Comparison of ENCODE assay signal across 25 cellular contexts in genomic region chr2:150045601-150046000, GRCh38.
DNase-seq lines count a peak whose midpoint lies in the region; ATAC-seq and TF ChIP-seq lines count a peak whose summit lies in the region.
"Had no signal": no experiment of that assay in that cellular context is flagged by ENCODE, and none has a peak within 500 bp of the region (broad histone marks: within the 10 kb centered on the region; RNA-seq: fewer than 3 reads in every experiment).

No MANE protein-coding gene starts in this region.

- DNase-seq in IMR-90 (peak; percentile 3), RWPE1 (ENCODE audit: low spot score) (peak; percentile 4), foreskin keratinocyte (peak in 1 of 2 donors; percentile 58), Ammon's horn (ENCODE audit: low spot score) (no peak), HEK293T (ENCODE audit: extremely low spot score) (no peak), GM20000 (ENCODE audit: low spot score) (no peak)
- DNase-seq: AML-193; C1 segment of cervical spinal cord; Caco-2; CD8-positive, alpha-beta T cell; GDM1; KG1; MG63; NCI-H1417; NCI-H1694; NCI-H2081; NCI-H2227 treated with DMSO at 0.1 percent for 48 hours; NCI-H510A; NCI-H69; SHP77; T-helper 17 cell had no signal

- no peak overlapping the region for H3K4ac ChIP-seq in IMR-90 (ENCODE audit: low read depth, low read length)

- no peaks in the 10 kb centered on the region for H3K9me3 ChIP-seq in IMR-90 (ENCODE audit: control insufficient read depth, insufficient read depth, low read length)
- no peaks in the 10 kb centered on the region for H3K9me3 ChIP-seq in skeletal muscle satellite cell (replicated peaks; ENCODE audit: low read length)
- H3K9me3 ChIP-seq: A549, Caco-2, MG63 had no signal

- H3K4me1 ChIP-seq in IMR-90 (ENCODE audit: control insufficient read depth, insufficient read depth, low read length) (peaks cover 6% of the 10 kb centered on the region; the same call in 1 of the 2 replicates), foreskin keratinocyte (peaks cover 12% of the 10 kb centered on the region), skeletal muscle satellite cell (ENCODE audit: control insufficient read depth, insufficient read depth, low read length) (peaks cover 18% of the 10 kb centered on the region)

- BruUV-seq in IMR-90 (replicated peaks; lab: Mats Ljungman, UMichigan): no TSS peak

- H3K27me3 ChIP-seq in IMR-90 (ENCODE audit: control insufficient read depth, insufficient read depth, low read length): no peaks in the 10 kb centered on the region
- H3K27me3 ChIP-seq in foreskin keratinocyte: no peaks in the 10 kb centered on the region
- H3K27me3 ChIP-seq in skeletal muscle satellite cell (ENCODE audit: control insufficient read depth, insufficient read depth, low read length): no peaks in the 10 kb centered on the region
- H3K27me3 ChIP-seq: MG63 had no signal

- H3K4me2 ChIP-seq in IMR-90 (ENCODE audit: low read depth, low read length) (no peak overlapping the region), skeletal muscle satellite cell (ENCODE audit: low read length) (no peak overlapping the region)

- 0 out of 2 replicates have a peak overlapping the region, but pooled peaks have one; percentile 84 for H2BK120ac ChIP-seq in IMR-90 (ENCODE audit: low read depth, low read length)

- no peak for TF ChIP-seq CTCF in IMR-90 (conservative IDR thresholded peaks at IDR 0.05; ENCODE audit: low read depth, low read length)
- TF ChIP-seq CTCF in RWPE1 (conservative IDR thresholded peaks at IDR 0.05; ENCODE audit: low read depth): no peak
- no peak for TF ChIP-seq CTCF in foreskin keratinocyte (conservative IDR thresholded peaks at IDR 0.05)
- TF ChIP-seq CTCF in GM20000 (IDR thresholded peaks at IDR 0.05; ENCODE audit: extremely low read depth, missing control alignments): no peak

- no peak overlapping the region for H2BK15ac ChIP-seq in IMR-90 (ENCODE audit: low read depth, low read length)

- no peak overlapping the region for H2BK5ac ChIP-seq in IMR-90 (ENCODE audit: low read depth, low read length, poor library complexity, severe bottlenecking)

- no peak for TF ChIP-seq RAD21 in IMR-90 (IDR thresholded peaks at IDR 0.05; ENCODE audit: low read length)

- no peak overlapping the region for H3K56ac ChIP-seq in IMR-90 (ENCODE audit: extremely low read depth, insufficient read depth, low read length)

- dilution Hi-C loops in IMR-90 (cut with HindIII; ENCODE audit: low sequenced_read_pairs, unreplicated experiment): no loop called here

- H3K4me3 ChIP-seq in IMR-90 (ENCODE audit: insufficient read depth, low read depth, low read length) (no peak overlapping the region), skeletal muscle satellite cell (ENCODE audit: low read length) (no peak overlapping the region)
- H3K4me3 ChIP-seq: A549, GM12878 had no signal

- no peak overlapping the region for H4K5ac ChIP-seq in IMR-90 (ENCODE audit: low read depth, low read length)

- ATAC-seq in IMR-90 (ENCODE audit: low read depth) (no peak), foreskin keratinocyte (peak; percentile 50), GM21737 (IDR thresholded peaks at IDR 0.05; ENCODE audit: unreplicated experiment) (no peak)
- ATAC-seq: A549; CD8-positive, alpha-beta T cell; GM12878; T-helper 17 cell had no signal

- H3K27ac ChIP-seq in IMR-90 (ENCODE audit: insufficient read depth, low read length): no peak overlapping the region
- no peak overlapping the region for H3K27ac ChIP-seq in RWPE1
- H3K27ac ChIP-seq in foreskin keratinocyte: no peak overlapping the region

- H3K9ac ChIP-seq in IMR-90 (ENCODE audit: low read depth, low read length) (no peak overlapping the region), skeletal muscle satellite cell (ENCODE audit: low read depth, low read length) (peak overlapping the region; percentile 58)

- no peak overlapping the region for H2BK20ac ChIP-seq in IMR-90 (ENCODE audit: low read depth, low read length)

- no CpG with 5 or more reads among the region's 4 CpGs for WGBS in IMR-90 (ENCODE audit: extremely low coverage in 2 of 2, insufficient read length in 1 of 2), 2 experiments

- intact Hi-C loops in IMR-90 (cut with micrococcal nuclease): loop anchor here (10.0 kb wide), 1 partner anchor 419 kb away; no protein-coding TSS in a partner anchor

- no peaks in the 10 kb centered on the region for H3K79me1 ChIP-seq in IMR-90 (ENCODE audit: low read depth in 1 of 2, low read length in 2 of 2)

- no peaks in the 10 kb centered on the region for H4K20me1 ChIP-seq in IMR-90 (ENCODE audit: insufficient read depth, low read length)

- no peak for TF ChIP-seq POLR2A in IMR-90 (IDR thresholded peaks at IDR 0.05; ENCODE audit: low read depth, low read length)

- H3K36me3 ChIP-seq in IMR-90 (ENCODE audit: control insufficient read depth, insufficient read depth, low read length): no peaks in the 10 kb centered on the region
- no peaks in the 10 kb centered on the region for H3K36me3 ChIP-seq in skeletal muscle satellite cell (ENCODE audit: insufficient read depth, low read length)
- H3K36me3 ChIP-seq: MG63 had no signal

- in situ Hi-C loops in IMR-90 (cut with MboI; ENCODE audit: low sequenced_read_pairs): no loop called here

- no peak overlapping the region for H3K23ac ChIP-seq in IMR-90 (ENCODE audit: low read depth, low read length)

- peaks cover 3% of the 10 kb centered on the region; the same call in 1 of the 2 replicates for H3K9me1 ChIP-seq in IMR-90 (ENCODE audit: insufficient read depth, low read length)

- H4K91ac ChIP-seq in IMR-90 (ENCODE audit: insufficient read depth, low read depth, low read length): no peak overlapping the region

- no peak overlapping the region for H2AFZ ChIP-seq in IMR-90 (replicated peaks; ENCODE audit: low read length, poor library complexity)

- no peak overlapping the region; the same call in 1 of the 2 replicates for H3K18ac ChIP-seq in IMR-90 (ENCODE audit: low read depth, low read length)

- H3K14ac ChIP-seq in IMR-90 (replicated peaks; ENCODE audit: low read depth, low read length): no peak overlapping the region

- H4K8ac ChIP-seq in IMR-90 (ENCODE audit: low read depth in 2 of 2, low read length in 2 of 2): no peak overlapping the region

- H2AK5ac ChIP-seq in IMR-90 (ENCODE audit: low read depth, low read length): no peak overlapping the region

- POLR2A ChIA-PET in IMR-90 (lab: Charles Lee; ENCODE audit: unreplicated experiment): no interaction called here
- POLR2A ChIA-PET in RWPE1 (lab: Yijun Ruan, JAX; ENCODE audit: low non-redundant PET): no interaction called here
- POLR2A ChIA-PET in HEK293T (lab: Yijun Ruan, JAX): no interaction called here

- CTCF ChIA-PET in IMR-90 (lab: Yijun Ruan, JAX) (no interaction called here), RWPE1 (lab: Yijun Ruan, JAX) (no interaction called here), HEK293T (lab: Yijun Ruan, JAX) (no interaction called here)

- no peak overlapping the region for H2AK9ac ChIP-seq in IMR-90 (replicated peaks; ENCODE audit: low read depth, low read length, poor library complexity)

TF ChIP-seq in IMR-90, 13 proteins besides CTCF, POLR2A, EP300 and RAD21 (continues in another document):
- TF ChIP-seq ELK1 (IDR thresholded peaks at IDR 0.05; ENCODE audit: borderline replicate concordance, low read depth, low read length) (no peak), MAFK (IDR thresholded peaks at IDR 0.05; ENCODE audit: low read depth, low read length) (no peak), SMC3 (IDR thresholded peaks at IDR 0.05; ENCODE audit: low read depth, low read length) (no peak), NFE2L2 (IDR thresholded peaks at IDR 0.05; ENCODE audit: low read depth, low read length) (no peak), CHD1 (IDR thresholded peaks at IDR 0.05; ENCODE audit: low read depth, low read length) (no peak), MAZ (IDR thresholded peaks at IDR 0.05; ENCODE audit: borderline replicate concordance, low read depth, low read length) (no peak), RCOR1 (IDR thresholded peaks at IDR 0.05; ENCODE audit: insufficient replicate concordance, low read length) (no peak)

TF ChIP-seq in HEK293T, 16 proteins besides CTCF, POLR2A, EP300 and RAD21:
- TF ChIP-seq TARDBP (IDR thresholded peaks at IDR 0.05) (no peak), FOXA1 (IDR thresholded peaks at IDR 0.05) (no peak), BHLHE40 (IDR thresholded peaks at IDR 0.05; ENCODE audit: borderline replicate concordance) (no peak)

Comparison
In these comparisons a context has a peak if more than half of its experiments do, and no peak if none do; other contexts are left out.
1. DNase-seq: peak in IMR-90 (single experiment) and RWPE1 (single experiment); none in Ammon's horn (single experiment), HEK293T (single experiment) and GM20000 (single experiment).